ENCODE assay signal across 1 cellular context in genomic region chr10:10910634-10911033, GRCh38.
TF ChIP-seq lines count a peak whose summit lies in the region.

No MANE protein-coding gene starts in this region.

TF ChIP-seq in SK-N-SH, 30 proteins besides CTCF, POLR2A, EP300 and RAD21 (continued from another document):
- TF ChIP-seq REST (IDR thresholded peaks at IDR 0.05; ENCODE audit: low read depth, low read length) (no peak), ZBTB33 (IDR thresholded peaks at IDR 0.05; ENCODE audit: borderline replicate concordance, low read depth) (no peak), TEAD4 (IDR thresholded peaks at IDR 0.05; ENCODE audit: borderline replicate concordance, insufficient read depth) (no peak), NRF1 (IDR thresholded peaks at IDR 0.05; ENCODE audit: low read depth, low read length) (no peak), MXI1 (IDR thresholded peaks at IDR 0.05; ENCODE audit: low read depth, low read length) (no peak), POLR2AphosphoS5 (IDR thresholded peaks at IDR 0.05; ENCODE audit: low read depth, low read length) (no peak)
